In the genomic region with DNA sequence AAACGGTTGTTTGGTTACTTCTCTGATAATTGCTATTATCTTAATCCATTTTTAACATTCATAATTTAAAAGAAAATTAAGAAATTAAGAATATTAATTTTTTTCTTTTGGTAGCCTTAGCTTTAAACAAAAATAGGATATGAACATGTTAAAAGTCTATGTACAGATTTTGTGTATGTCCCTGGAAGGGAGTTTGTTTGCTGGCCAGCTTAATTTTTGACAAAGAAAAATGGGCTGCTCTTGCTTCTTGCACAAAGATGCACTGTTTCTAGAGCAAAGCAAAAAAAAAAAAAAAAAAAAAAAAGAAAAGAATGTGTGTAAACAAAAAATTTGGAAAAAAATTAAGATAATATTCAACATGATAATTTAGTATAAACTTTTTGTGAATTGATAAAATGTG, we compare ENCODE assay signal across 16 cellular contexts. TPM values are rescaled to one million over a fixed set of nuclear protein-coding genes. Genes with fewer than 3 reads are reported as not detected.
DNase-seq lines count a peak whose midpoint lies in the region; ATAC-seq and TF ChIP-seq lines count a peak whose summit lies in the region.
"Had no signal": no experiment of that assay in that cellular context is flagged by ENCODE, and none has a peak within 500 bp of the region (broad histone marks: within the 10 kb centered on the region; RNA-seq: fewer than 3 reads in every experiment).

No MANE protein-coding gene starts in this region.

- no peaks in the 10 kb centered on the region for H4K20me1 ChIP-seq in fibroblast of lung (ENCODE audit: control insufficient read depth, extremely low read depth, insufficient read depth, low read length)

- H3K27ac ChIP-seq in right atrium auricular region (no peak overlapping the region), fibroblast of lung (ENCODE audit: insufficient read depth, low read length) (no peak overlapping the region), vagina (peak overlapping the region; percentile 86)

- H3K36me3 ChIP-seq in right atrium auricular region (no peaks in the 10 kb centered on the region), fibroblast of lung (ENCODE audit: control insufficient read depth, insufficient read depth, low read length) (no peaks in the 10 kb centered on the region), neuron (ENCODE audit: insufficient read depth, low read length) (no peaks in the 10 kb centered on the region), vagina (no peaks in the 10 kb centered on the region)
- H3K36me3 ChIP-seq: gastroesophageal sphincter, spleen had no signal

- ATAC-seq in sciatic nerve: no peak
- ATAC-seq: gastroesophageal sphincter had no signal

- H3K4me2 ChIP-seq in fibroblast of lung (ENCODE audit: extremely low read depth, insufficient read depth, low read length): peak overlapping the region; percentile 76

- TF ChIP-seq POLR2A in vagina (IDR thresholded peaks at IDR 0.05): no peak

- intact Hi-C loops in cardiac septum (cut with DNase I) (no loop called here), vagina (cut with DNase I) (no loop called here), sciatic nerve (cut with DNase I) (no loop called here)

- no peaks in the 10 kb centered on the region for H3K79me2 ChIP-seq in fibroblast of lung (ENCODE audit: control insufficient read depth, insufficient read depth, low read length)

- H3K4me1 ChIP-seq in right atrium auricular region (peaks cover 0 to 3% of the 10 kb centered on the region in 2 donors), fibroblast of lung (ENCODE audit: control insufficient read depth, extremely low read depth, insufficient read depth, low read length) (no peaks in the 10 kb centered on the region), neuron (ENCODE audit: insufficient read depth, low read length) (peaks cover 34% of the 10 kb centered on the region), vagina (peaks cover 16% of the 10 kb centered on the region)
- H3K4me1 ChIP-seq: gastroesophageal sphincter, spleen had no signal

- H3K4me3 ChIP-seq in right atrium auricular region (peak overlapping the region; percentile 30 to 47), fibroblast of lung (replicated peaks in 1 of 4; ENCODE audit: control extremely low read depth in 1 of 4, insufficient read depth in 1 of 4, low read depth in 3 of 4, low read length in 4 of 4) (peak overlapping the region in 2 of 4 experiments; percentile 64 to 71), neuron (ENCODE audit: low read length) (peak overlapping the region; percentile 53), vagina (peak overlapping the region in 1 of 2 donors; percentile 48)

- no peak for TF ChIP-seq CTCF in right atrium auricular region (IDR thresholded peaks at IDR 0.05)
- TF ChIP-seq CTCF in fibroblast of lung (conservative IDR thresholded peaks at IDR 0.05 in 1 of 2, IDR thresholded peaks at IDR 0.05 in 1 of 2; ENCODE audit: low read depth in 1 of 2, low read length in 2 of 2): no peak
- TF ChIP-seq CTCF in vagina (IDR thresholded peaks at IDR 0.05): no peak

- H2AFZ ChIP-seq in fibroblast of lung (ENCODE audit: low read length) (no peak overlapping the region), neuron (ENCODE audit: low read depth, low read length) (peak overlapping the region; percentile 9)

- H3K9ac ChIP-seq in fibroblast of lung (ENCODE audit: insufficient read depth, low read length): no peak overlapping the region

- DNase-seq in right atrium auricular region (ENCODE audit: low spot score) (no peak), cardiac septum (ENCODE audit: low spot score) (no peak), fibroblast of lung (ENCODE audit: low read depth in 2 of 2) (peak in 1 of 2 donors; percentile 29), vagina (ENCODE audit: extremely low spot score in 2 of 2) (no peak), sciatic nerve (ENCODE audit: low spot score) (no peak), NCI-H2171 treated with DMSO at 0.1 percent for 48 hours (lab: John Stamatoyannopoulos, UW) (no peak)
- DNase-seq in activated CD4-positive, CD25-positive, alpha-beta regulatory T cell treated with anti-CD3 and anti-CD28 coated beads, Interleukin-2, amount 50 U/mL, for 72 hours: no peak
- DNase-seq: activated naive CD8-positive, alpha-beta T cell treated with anti-CD3 and anti-CD28 coated beads, Interleukin-2, amount 10 ng/mL, durations not matched to agents 7 days and 5 days; activated T-cell treated with anti-CD3 and anti-CD28 coated beads, Interleukin-2, amount 50 U/mL, for 1 hour; islet precursor cell; naive B cell; NCI-H446; OCI-M1; spleen had no signal

- no peaks in the 10 kb centered on the region for H3K27me3 ChIP-seq in right atrium auricular region
- H3K27me3 ChIP-seq in fibroblast of lung (ENCODE audit: control insufficient read depth, insufficient read depth, low read length): no peaks in the 10 kb centered on the region
- H3K27me3 ChIP-seq in neuron (ENCODE audit: insufficient read depth, low read length): no peaks in the 10 kb centered on the region
- H3K27me3 ChIP-seq in vagina: no peaks in the 10 kb centered on the region

- no peaks in the 10 kb centered on the region for H3K9me3 ChIP-seq in right atrium auricular region
- no peaks in the 10 kb centered on the region for H3K9me3 ChIP-seq in fibroblast of lung (ENCODE audit: control insufficient read depth, insufficient read depth, low read depth, low read length)
- H3K9me3 ChIP-seq in neuron (ENCODE audit: low read length): no peaks in the 10 kb centered on the region
- H3K9me3 ChIP-seq in vagina: no peaks in the 10 kb centered on the region
- H3K9me3 ChIP-seq: gastroesophageal sphincter, spleen had no signal

RNA-seq across cellular contexts. Expression of gene RFTN2, which starts 1.3 kb away (rescaled TPM):
- total RNA-seq in right atrium auricular region (10 to 100 TPM in 1 of 2 donors, 1 to 10 TPM in 1; 4.5 to 11.6 TPM), cardiac septum (3.5 TPM), fibroblast of lung (6.9 and 10.2 TPM in 2 replicates), vagina (10.8 TPM), sciatic nerve (47.7 TPM)
- polyA plus RNA-seq in fibroblast of lung: 0.73 and 0.95 TPM in 2 replicates
- 0.24 and 1.1 TPM in 2 replicates for polyA plus RNA-seq in fibroblast of lung (2012)
- polyA minus RNA-seq in fibroblast of lung (ENCODE audit: low replicate concordance): 0.15 and 2.1 TPM in 2 replicates

RNA-seq across cellular contexts. Expression of gene MARS2, which starts 31.1 kb away (rescaled TPM):
- total RNA-seq in right atrium auricular region (1 to 10 TPM; 4.4 to 7.1 TPM), cardiac septum (6.7 TPM), fibroblast of lung (3.3 TPM in 2 replicates), vagina (8.3 TPM), sciatic nerve (3.1 TPM)
- polyA plus RNA-seq in fibroblast of lung: 1.5 and 3.3 TPM in 2 replicates
- polyA plus RNA-seq in fibroblast of lung (2012): 1.4 and 3.1 TPM in 2 replicates
- 1.3 and 7.0 TPM in 2 replicates for polyA minus RNA-seq in fibroblast of lung (ENCODE audit: low replicate concordance)
